Comparison of ENCODE assay signal across 8 cellular contexts in the genomic region with DNA sequence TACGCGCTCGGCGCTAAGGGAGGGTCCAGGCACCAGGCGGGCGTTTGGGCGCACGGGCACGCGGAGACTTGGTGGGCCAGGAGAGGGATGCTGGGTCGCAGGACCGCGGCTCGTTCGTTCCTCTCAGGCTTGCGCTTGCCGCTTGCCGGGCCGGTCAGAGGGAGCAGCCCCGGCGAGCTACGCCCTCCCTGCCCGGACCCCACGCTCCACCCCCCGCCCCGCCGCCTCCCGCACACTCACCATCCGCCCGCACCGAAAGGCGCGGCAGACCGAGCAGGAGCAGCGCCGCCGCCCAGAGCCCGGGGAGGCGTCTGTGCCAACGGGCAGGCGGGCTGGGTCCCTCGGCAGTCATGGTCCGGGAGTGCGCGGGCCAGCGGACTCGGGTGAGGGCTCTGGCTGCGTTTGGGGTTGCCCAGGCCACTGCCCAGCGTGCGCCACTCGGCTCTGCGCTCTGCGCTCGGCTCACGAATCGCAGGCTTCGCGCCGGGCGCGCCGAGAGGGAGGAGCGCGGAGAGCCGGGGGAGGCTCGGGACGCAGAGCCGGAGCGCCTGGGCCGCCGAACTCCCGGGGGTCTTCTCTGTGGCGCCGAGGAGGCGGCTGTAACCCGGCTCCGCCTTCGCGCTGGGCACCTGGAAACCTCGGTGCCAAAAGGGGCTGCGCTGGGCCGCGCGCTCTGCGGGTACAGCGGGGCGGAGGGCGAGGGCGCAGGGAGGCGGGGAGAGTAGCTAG. TPM values are rescaled to one million over a fixed set of nuclear protein-coding genes. Genes with fewer than 3 reads are reported as not detected.
DNase-seq lines count a peak whose midpoint lies in the region; ATAC-seq and TF ChIP-seq lines count a peak whose summit lies in the region.

Gene SUSD5 (minus strand): TSS at position 365 of the 729 bp plus-strand sequence. CDS start 13 bp downstream, at position 352.

- peaks cover 6% of the 10 kb centered on the region for H3K4me1 Mint-ChIP-seq in mesothelial cell of epicardium

- ATAC-seq in GM21423 (IDR thresholded peaks at IDR 0.05; ENCODE audit: unreplicated experiment) = no peak
- no peak for ATAC-seq in HG03354 (IDR thresholded peaks at IDR 0.05; ENCODE audit: poor library complexity, severe bottlenecking, unreplicated experiment)

- H3K9me3 ChIP-seq in BLaER1 = peaks cover 19% of the 10 kb centered on the region

- peaks cover 87% of the 10 kb centered on the region for H3K27me3 Mint-ChIP-seq in mesothelial cell of epicardium (ENCODE audit: low read depth)

- intact Hi-C loops in dorsolateral prefrontal cortex (cut with DNase I) = no loop called here

- H4K20me1 ChIP-seq in BLaER1 = no peaks in the 10 kb centered on the region

- H3K9ac ChIP-seq in BLaER1 = no peak within 1 kb of the TSS

- H3K27ac Mint-ChIP-seq in mesothelial cell of epicardium = no peak within 1 kb of the TSS

- H3K36me3 ChIP-seq in BLaER1 = no peaks in the 10 kb centered on the region

- peaks cover 12% of the 10 kb centered on the region for H3K9me3 Mint-ChIP-seq in mesothelial cell of epicardium

- peak; percentile 23 for DNase-seq in M059J (ENCODE audit: low read depth)
- peak in 5 of 10 donors; percentile 27 to 53 (median 38) for DNase-seq in dorsolateral prefrontal cortex
- DNase-seq in mesothelial cell of epicardium (ENCODE audit: low spot score in 2 of 2, unreplicated experiment in 2 of 2) = peak; percentile 26 to 64
- DNase-seq in cerebellum (ENCODE audit: low spot score) = no peak
- no peak for DNase-seq in SHP77 treated with DMSO at 0.1 percent for 48 hours (lab: John Stamatoyannopoulos, UW)

- H3K27me3 ChIP-seq in BLaER1 = peaks cover 30% of the 10 kb centered on the region
- peaks cover 0 to 13% (median 0%) of the 10 kb centered on the region in 45 donors for H3K27me3 ChIP-seq in dorsolateral prefrontal cortex

- H3K4me3 ChIP-seq in BLaER1 (peak within 1 kb of the TSS; percentile 22; the same call in 1 of the 2 replicates), dorsolateral prefrontal cortex (peak within 1 kb of the TSS; percentile 45 to 83 (median 68))

- H3K36me3 Mint-ChIP-seq in mesothelial cell of epicardium = peaks cover 2% of the 10 kb centered on the region

- H3K27ac ChIP-seq in BLaER1 (no peak within 1 kb of the TSS), dorsolateral prefrontal cortex (peak within 1 kb of the TSS in 32 of 59 donors; percentile 11 to 71 (median 46))

- 0 out of 2 replicates have a peak, but pooled peaks cover 4% of the 10 kb centered on the region for H3K4me1 ChIP-seq in BLaER1

- TF ChIP-seq CTCF in dorsolateral prefrontal cortex (IDR thresholded peaks at IDR 0.05 in 54 of 56, conservative IDR thresholded peaks at IDR 0.05 in 2 of 56; ENCODE audit: low read depth in 1 of 56, partially characterized antibody in 56 of 56) (no peak), mesothelial cell of epicardium (IDR thresholded peaks at IDR 0.05; ENCODE audit: unreplicated experiment) (no peak)

- no peak within 1 kb of the TSS for H3K4me2 ChIP-seq in BLaER1

- peak within 1 kb of the TSS; percentile 71 for H3K4me3 Mint-ChIP-seq in mesothelial cell of epicardium

RNA-seq across cellular contexts. Expression of gene SUSD5, which starts in this region (rescaled TPM):
- total RNA-seq in M059J (2014; rRNA removed; shearing (Covaris generic)) = 0.44 and 0.98 TPM in 2 replicates
- total RNA-seq in dorsolateral prefrontal cortex (10 to 100 TPM in 80 of 120 experiments, 1 to 10 TPM in 40; 5.0 to 22.4 (median 11.5) TPM), mesothelial cell of epicardium (1.3 to 1.8 TPM (median 1.7 TPM) in 3 replicates), cerebellum (1.5 TPM)

Comparison
In these comparisons a context has a peak if more than half of its experiments do, and no peak if none do; other contexts are left out.
1. Peak in DNase-seq in M059J; RNA of the gene not detected or under 1 TPM.
2. DNase-seq: peak in mesothelial cell of epicardium (2 of 2); none in cerebellum (single experiment) and SHP77 treated with DMSO at 0.1 percent for 48 hours (single experiment).